18 cellular contexts compared by ENCODE assay signal in the genomic region with DNA sequence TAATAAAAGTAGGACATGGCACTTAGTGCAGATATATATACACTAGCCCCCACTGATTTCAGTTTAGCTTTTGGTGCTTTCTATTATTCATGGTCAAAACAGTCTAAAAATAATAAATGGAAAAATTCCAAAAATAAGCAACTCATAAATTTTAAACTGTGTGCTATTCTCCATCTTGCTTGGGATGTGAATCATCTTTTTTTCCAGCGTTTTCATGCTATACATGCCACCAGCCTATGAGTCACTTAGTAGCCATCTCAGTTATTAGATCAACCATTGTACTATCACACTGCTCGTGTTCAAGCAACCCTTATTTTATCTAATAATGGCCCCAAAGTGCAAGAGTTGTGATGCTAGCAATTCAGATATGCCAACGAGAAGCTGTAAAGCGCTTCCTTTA.
DNase-seq lines count a peak whose midpoint lies in the region; ATAC-seq and TF ChIP-seq lines count a peak whose summit lies in the region.
"Had no signal": no experiment of that assay in that cellular context is flagged by ENCODE, and none has a peak within 500 bp of the region (broad histone marks: within the 10 kb centered on the region; RNA-seq: fewer than 3 reads in every experiment).

No MANE protein-coding gene starts in this region.

- no peak overlapping the region for H3K14ac ChIP-seq in mesenchymal stem cell (ENCODE audit: low read length in 2 of 2)

- H2AK5ac ChIP-seq in mesenchymal stem cell (ENCODE audit: low read length, severe bottlenecking): no peak overlapping the region

- no peak overlapping the region for H3K4ac ChIP-seq in mesenchymal stem cell (ENCODE audit: low read depth in 1 of 2, low read length in 2 of 2)

- no peak overlapping the region for H2BK120ac ChIP-seq in mesenchymal stem cell (ENCODE audit: low read depth, low read length)

- H3K4me3 ChIP-seq in choroid plexus epithelial cell (ENCODE audit: low read depth, low read length) (no peak overlapping the region), mesenchymal stem cell (ENCODE audit: insufficient read depth in 1 of 2, low read depth in 1 of 2, low read length in 2 of 2) (no peak overlapping the region), left lung (no peak overlapping the region)

- intact Hi-C loops in left lung (cut with DNase I): no loop called here

- H3K9me3 Mint-ChIP-seq in glutamatergic neuron (ENCODE audit: unreplicated experiment): no peaks in the 10 kb centered on the region
- H3K9me3 Mint-ChIP-seq: dendritic cell treated with granulocyte-macrophage colony-stimulating factor and Interleukin-4, amounts not matched to agents 40 ng/mL and 50 ng/mL, for 4 days had no signal

- no peak overlapping the region for H2AFZ ChIP-seq in mesenchymal stem cell (ENCODE audit: low read depth, low read length)

- no peaks in the 10 kb centered on the region for H3K27me3 ChIP-seq in mesenchymal stem cell (ENCODE audit: control insufficient read depth in 1 of 2, insufficient read depth in 1 of 2, low read length in 2 of 2)
- no peaks in the 10 kb centered on the region for H3K27me3 ChIP-seq in left lung

- no peak for ATAC-seq in left lung
- ATAC-seq: activated CD8-positive, alpha-beta T cell treated with anti-CD3 and anti-CD28 coated beads for 36 hours had no signal

- peaks cover 2% of the 10 kb centered on the region for H3K4me1 ChIP-seq in mesenchymal stem cell (ENCODE audit: control insufficient read depth, insufficient read depth, low read depth, low read length)
- H3K4me1 ChIP-seq in left lung: no peaks in the 10 kb centered on the region

- peaks cover 34% of the 10 kb centered on the region for H3K4me1 Mint-ChIP-seq in glutamatergic neuron (ENCODE audit: low read depth, unreplicated experiment)

- H3K4me2 ChIP-seq in mesenchymal stem cell (ENCODE audit: low read length, poor library complexity, severe bottlenecking): peak overlapping the region; percentile 10

- H3K27ac ChIP-seq in mesenchymal stem cell (ENCODE audit: low read length, poor library complexity, severe bottlenecking): peak overlapping the region; percentile 62
- H3K27ac ChIP-seq in left lung: no peak overlapping the region

- no peak overlapping the region for H3K27ac Mint-ChIP-seq in glutamatergic neuron (ENCODE audit: unreplicated experiment)
- H3K27ac Mint-ChIP-seq: activated CD8-positive, alpha-beta T cell treated with anti-CD3 and anti-CD28 coated beads for 36 hours; CD4-positive, alpha-beta memory T cell; dendritic cell treated with granulocyte-macrophage colony-stimulating factor and Interleukin-4, amounts not matched to agents 40 ng/mL and 50 ng/mL, for 4 days had no signal

- H3K36me3 ChIP-seq in mesenchymal stem cell (ENCODE audit: control insufficient read depth in 1 of 2, insufficient read depth in 2 of 2, low read depth in 1 of 2, low read length in 2 of 2) (no peaks in the 10 kb centered on the region), left lung (no peaks in the 10 kb centered on the region)

- WGBS in mesenchymal stem cell: 4% methylated on average over 4 of the region's 4 CpGs

- no peak overlapping the region for H4K8ac ChIP-seq in mesenchymal stem cell (ENCODE audit: low read length)

- no peak overlapping the region for H3K23ac ChIP-seq in mesenchymal stem cell (ENCODE audit: low read length in 2 of 2)

- no peak overlapping the region for H3K9ac ChIP-seq in mesenchymal stem cell (ENCODE audit: low read length)

- H3K9me3 ChIP-seq in mesenchymal stem cell (ENCODE audit: control insufficient read depth, low read length): no peaks in the 10 kb centered on the region
- no peaks in the 10 kb centered on the region for H3K9me3 ChIP-seq in left lung

- TF ChIP-seq CTCF in choroid plexus epithelial cell (conservative IDR thresholded peaks at IDR 0.05; ENCODE audit: low read depth, low read length) (no peak), left lung (IDR thresholded peaks at IDR 0.05) (no peak), glutamatergic neuron (IDR thresholded peaks at IDR 0.05; ENCODE audit: partially characterized antibody, unreplicated experiment) (no peak)

- no peak overlapping the region for H2BK5ac ChIP-seq in mesenchymal stem cell (ENCODE audit: low read depth, low read length, poor library complexity, severe bottlenecking)

- peaks cover 2% of the 10 kb centered on the region for H3K27me3 Mint-ChIP-seq in glutamatergic neuron (ENCODE audit: unreplicated experiment)
- H3K27me3 Mint-ChIP-seq: dendritic cell treated with granulocyte-macrophage colony-stimulating factor and Interleukin-4, amounts not matched to agents 40 ng/mL and 50 ng/mL, for 4 days had no signal

- H3K36me3 Mint-ChIP-seq in glutamatergic neuron (ENCODE audit: unreplicated experiment): no peaks in the 10 kb centered on the region
- H3K36me3 Mint-ChIP-seq: CD4-positive, alpha-beta memory T cell had no signal

- no peak overlapping the region for H3K4me3 Mint-ChIP-seq in glutamatergic neuron (ENCODE audit: unreplicated experiment)
- H3K4me3 Mint-ChIP-seq: activated CD8-positive, alpha-beta T cell treated with anti-CD3 and anti-CD28 coated beads for 36 hours; CD4-positive, alpha-beta memory T cell; dendritic cell treated with granulocyte-macrophage colony-stimulating factor and Interleukin-4, amounts not matched to agents 40 ng/mL and 50 ng/mL, for 4 days had no signal

- H4K91ac ChIP-seq in mesenchymal stem cell (ENCODE audit: low read length): no peak overlapping the region

- DNase-seq in Caki2 (ENCODE audit: low read depth) (peak; percentile 51), NCI-H446 treated with DMSO at 0.1 percent for 48 hours (lab: John Stamatoyannopoulos, UW) (peak; percentile 75), choroid plexus epithelial cell (ENCODE audit: low read depth) (peak; percentile 74), mesenchymal stem cell (peak; percentile 70), T-helper 9 cell (no peak), COLO668 (lab: John Stamatoyannopoulos, UW; ENCODE audit: unreplicated experiment) (no peak), left lung (no peak), glutamatergic neuron (no peak)
- DNase-seq: activated CD8-positive, alpha-beta T cell treated with anti-CD3 and anti-CD28 coated beads for 36 hours; activated naive CD4-positive, alpha-beta T cell treated with anti-CD3 and anti-CD28 coated beads, Interleukin-2, amount 50 U/mL, for 16 hours; CD4-positive, alpha-beta memory T cell; hypothalamus; mesendoderm; NCI-H2081 treated with DMSO at 0.1 percent for 48 hours; posterior cingulate gyrus; stimulated activated CD4-positive, alpha-beta T cell treated with anti-CD3 and anti-CD28 coated beads, Interleukin-2, amount 100 ng/mL, for 48 hours; stimulated activated naive CD4-positive, alpha-beta T cell had no signal

- H2BK12ac ChIP-seq in mesenchymal stem cell (ENCODE audit: low read length in 2 of 2): no peak overlapping the region

- no peak overlapping the region for H2BK15ac ChIP-seq in mesenchymal stem cell (ENCODE audit: low read depth, poor library complexity, severe bottlenecking)

- no peaks in the 10 kb centered on the region for H3K79me1 ChIP-seq in mesenchymal stem cell (replicated peaks; ENCODE audit: low read length, poor library complexity, severe bottlenecking)

- no peak overlapping the region for H3K18ac ChIP-seq in mesenchymal stem cell (ENCODE audit: low read depth in 1 of 2, low read length in 2 of 2)

- in situ Hi-C loops in Caki2 (cut with HindIII; ENCODE audit: low pct_unique_long_range_greater_than_20kb, low sequenced_read_pairs): no loop called here

Comparison
In these comparisons a context has a peak if more than half of its experiments do, and no peak if none do; other contexts are left out.
1. DNase-seq: peak in Caki2 (single experiment), NCI-H446 treated with DMSO at 0.1 percent for 48 hours (single experiment), choroid plexus epithelial cell (single experiment) and mesenchymal stem cell (single experiment); none in T-helper 9 cell (single experiment), COLO668 (single experiment), left lung (0 of 2) and glutamatergic neuron (single experiment).